8 cellular contexts compared by ENCODE assay signal in genomic region chr11:78420255-78420764, GRCh38. TPM values are rescaled to one million over a fixed set of nuclear protein-coding genes. Genes with fewer than 3 reads are reported as not detected.
DNase-seq lines count a peak whose midpoint lies in the region; ATAC-seq and TF ChIP-seq lines count a peak whose summit lies in the region.

No MANE protein-coding gene starts in this region.

- intact Hi-C loops in heart left ventricle (cut with DNase I) (loop anchor here in 7 of 10 donors (1.0 to 10.0 kb wide), 8 partner anchors 142 to 276 kb away; no protein-coding TSS in a partner anchor), posterior vena cava (cut with DNase I) (loop anchor here (10.0 kb wide), 2 partner anchors 144 to 406 kb away; no protein-coding TSS in a partner anchor)

- CTCF ChIA-PET in RWPE1 (lab: Yijun Ruan, JAX): interaction anchor here (0.7 kb wide), 1 partner anchor 84 kb away, joined by 6 read pairs; no protein-coding TSS in a partner anchor

- H3K4me3 ChIP-seq in adipocyte (ENCODE audit: low read length) (peak overlapping the region; percentile 84), heart left ventricle (peak overlapping the region in 5 of 12 donors; percentile 6 to 90 (median 16))

- TF ChIP-seq POLR2A in heart left ventricle (IDR thresholded peaks at IDR 0.05): no peak

- H3K9me3 Mint-ChIP-seq in HFFc6: no peaks in the 10 kb centered on the region

- H3K36me3 Mint-ChIP-seq in HFFc6 (ENCODE audit: low read depth): no peaks in the 10 kb centered on the region

- H3K4me1 ChIP-seq in adipocyte (ENCODE audit: control insufficient read depth, insufficient read depth, low read length) (peaks cover 38% of the 10 kb centered on the region), heart left ventricle (peaks cover 0 to 60% (median 33%) of the 10 kb centered on the region in 12 donors)

- TF ChIP-seq CTCF in HFFc6 (IDR thresholded peaks at IDR 0.05) (peak; percentile 86), RWPE1 (conservative IDR thresholded peaks at IDR 0.05; ENCODE audit: low read depth) (peak; percentile 47), heart left ventricle (IDR thresholded peaks at IDR 0.05) (peak; percentile 56 to 83 (median 74))

- POLR2A ChIA-PET in RWPE1 (lab: Yijun Ruan, JAX; ENCODE audit: low non-redundant PET): no interaction called here

- H3K4me3 Mint-ChIP-seq in HFFc6: peak overlapping the region; percentile 72

- H3K9me3 ChIP-seq in adipocyte (ENCODE audit: control insufficient read depth, low read length) (no peaks in the 10 kb centered on the region), heart left ventricle (no peaks in the 10 kb centered on the region)

- ATAC-seq in heart left ventricle: peak; percentile 33 to 36 (median 34)
- no peak for ATAC-seq in HG02763 (IDR thresholded peaks at IDR 0.05; ENCODE audit: unreplicated experiment)
- ATAC-seq in HG02852 (IDR thresholded peaks at IDR 0.05; ENCODE audit: unreplicated experiment): no peak

- DNase-seq in CD1c-positive myeloid dendritic cell (ENCODE audit: extremely low spot score) (peak; percentile 57), HFFc6 (peak; percentile 81), RWPE1 (ENCODE audit: low spot score) (peak; percentile 45), adipocyte (ENCODE audit: low read depth) (peak; percentile 93), heart left ventricle (peak; percentile 69 to 75 (median 72)), posterior vena cava (ENCODE audit: low spot score) (peak; percentile 95)

- H3K27me3 ChIP-seq in adipocyte (replicated peaks; ENCODE audit: control insufficient read depth, insufficient read depth, low read length): no peaks in the 10 kb centered on the region
- H3K27me3 ChIP-seq in heart left ventricle: no peaks in the 10 kb centered on the region

- no peaks in the 10 kb centered on the region for H3K36me3 ChIP-seq in adipocyte (ENCODE audit: control insufficient read depth, insufficient read depth, low read length, severe bottlenecking)
- H3K36me3 ChIP-seq in heart left ventricle: no peaks in the 10 kb centered on the region

- WGBS in heart left ventricle, 4 donors: 9 to 15% (median 13%) methylated on average over 9 of the region's 9 CpGs

- peak overlapping the region; percentile 43 for H3K9ac ChIP-seq in adipocyte (ENCODE audit: low read length)

- H3K27ac ChIP-seq in RWPE1: no peak overlapping the region
- peak overlapping the region in 11 of 12 donors; percentile 3 to 99 (median 94) for H3K27ac ChIP-seq in heart left ventricle

- peak overlapping the region; percentile 81 for H3K27ac Mint-ChIP-seq in HFFc6

- no peaks in the 10 kb centered on the region; the same call in none of the 2 replicates for H3K27me3 Mint-ChIP-seq in HFFc6 (ENCODE audit: insufficient read depth)

- peaks cover 59% of the 10 kb centered on the region for H3K4me1 Mint-ChIP-seq in HFFc6 (ENCODE audit: low read depth)

RNA-seq across cellular contexts. Expression of gene GAB2, which starts 2.7 kb away (rescaled TPM):
- total RNA-seq in HFFc6 (2021; fragmentation: NEBNext Ultra II Directional; extraction: Animal tissue kit (Norgen Biotek cat#: 25700)): 10 to 100 TPM in 3 of 6 experiments, 1 to 10 TPM in 3; 8.4 to 12.1 (median 9.9) TPM
- total RNA-seq in heart left ventricle (10 to 100 TPM; 25.6 to 53.0 (median 32.0) TPM), posterior vena cava (10 to 100 TPM; 45.1 to 89.7 TPM)
- 10 to 100 TPM in 1 of 2 donors, 1 to 10 TPM in 1; 6.1 to 19.3 TPM for polyA plus RNA-seq in heart left ventricle

Comparison
In these comparisons a context has a peak if more than half of its experiments do, and no peak if none do; other contexts are left out.
1. DNase-seq: peak in every context shown above with its lines; median percentile 95 in posterior vena cava; 93 in adipocyte; 81 in HFFc6; 72 in heart left ventricle; 57 in CD1c-positive myeloid dendritic cell; 45 in RWPE1.
2. ATAC-seq: peak in heart left ventricle (4 of 4); none in HG02763 (single experiment) and HG02852 (single experiment).
3. Peak in every context shown above with its lines, with median percentiles within 50 percentile points of each other: CTCF ChIP-seq.